ENCODE assay signal across 21 cellular contexts in the genomic region with DNA sequence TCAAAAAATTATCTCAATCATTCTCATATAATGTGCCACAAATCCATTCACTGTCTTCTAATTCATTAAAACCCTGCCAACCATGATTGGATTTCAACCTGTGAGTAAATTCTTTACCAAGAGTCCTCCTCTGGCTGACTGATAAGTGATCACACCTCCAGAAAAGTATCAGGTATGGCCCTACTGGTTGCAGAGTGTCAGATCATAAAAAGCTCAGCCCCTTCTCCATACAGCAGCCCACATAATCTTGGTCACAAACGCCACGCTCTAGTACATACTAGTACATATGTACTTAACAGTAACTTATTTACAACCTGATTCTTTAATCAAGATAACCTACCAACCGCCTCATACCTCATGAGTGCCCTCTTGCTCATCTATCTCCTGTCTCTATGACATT.
"Had no signal": no experiment of that assay in that cellular context is flagged by ENCODE, and none has a peak within 500 bp of the region (broad histone marks: within the 10 kb centered on the region; RNA-seq: fewer than 3 reads in every experiment).

No MANE protein-coding gene starts in this region.

- H2AFZ ChIP-seq: parathyroid adenoma had no signal

- H3K27ac Mint-ChIP-seq: activated CD4-positive, alpha-beta T cell treated with anti-CD3 and anti-CD28 coated beads, Interleukin-2, amount 10 ng/mL, durations not matched to agents 7 days and 5 days; activated naive CD8-positive, alpha-beta T cell treated with anti-CD3 and anti-CD28 coated beads, Interleukin-2, amount 10 ng/mL, durations not matched to agents 7 days and 5 days; stimulated activated naive B cell treated with anti-CD40 and anti-IgM and Interleukin-4, amounts not matched to agents 10 μg/mL and 1 μg/mL and 100 μg/mL, for 72 hours had no signal

- ATAC-seq: natural killer cell treated with Interleukin-12 subunit alpha and Interleukin-12 subunit beta and Interleukin-15 and Interleukin-18, amount 100 ng/mL, for 72 hours; stimulated activated naive B cell treated with anti-CD40 and anti-IgM and Interleukin-4, amounts not matched to agents 10 μg/mL and 1 μg/mL and 100 μg/mL, for 72 hours had no signal

- H3K9ac ChIP-seq: parathyroid adenoma had no signal

- H3K27ac ChIP-seq: parathyroid adenoma, spleen had no signal

- H3K27me3 Mint-ChIP-seq: activated CD4-positive, alpha-beta T cell treated with anti-CD3 and anti-CD28 coated beads, Interleukin-2, amount 10 ng/mL, durations not matched to agents 7 days and 5 days; activated naive CD8-positive, alpha-beta T cell treated with anti-CD3 and anti-CD28 coated beads, Interleukin-2, amount 10 ng/mL, durations not matched to agents 7 days and 5 days; brain; natural killer cell treated with Interleukin-12 subunit alpha and Interleukin-12 subunit beta and Interleukin-15 and Interleukin-18, amount 100 ng/mL, for 72 hours; stimulated activated naive B cell treated with anti-CD40 and anti-IgM and Interleukin-4, amounts not matched to agents 10 μg/mL and 1 μg/mL and 100 μg/mL, for 72 hours had no signal

- DNase-seq: activated CD4-positive, alpha-beta T cell treated with anti-CD3 and anti-CD28 coated beads, Interleukin-2, amount 10 ng/mL, durations not matched to agents 7 days and 5 days; activated CD4-positive, CD25-positive, alpha-beta regulatory T cell; activated CD8-positive, alpha-beta memory T cell treated with anti-CD3 and anti-CD28 coated beads for 24 hours; activated effector memory CD4-positive, alpha-beta T cell treated with Interleukin-2 at 50 U/mL for 16 hours; activated naive CD8-positive, alpha-beta T cell treated with anti-CD3 and anti-CD28 coated beads, Interleukin-2, amount 10 ng/mL, durations not matched to agents 7 days and 5 days; amygdala; central memory CD4-positive, alpha-beta T cell; erythroblast; foreskin melanocyte; hypothalamus; sigmoid colon; spleen; stimulated activated CD4-positive, alpha-beta T cell treated with anti-CD3 and anti-CD28 coated beads, Interleukin-4, amount 100 ng/mL, for 4 hours; stimulated activated naive B cell treated with anti-CD40 and anti-IgM and Interleukin-4, amounts not matched to agents 10 μg/mL and 1 μg/mL and 100 μg/mL, for 72 hours; T-helper 1 cell; T-helper 9 cell; tibial artery; uterus had no signal

- H3K4me1 ChIP-seq: uterus had no signal

- H3K9me3 ChIP-seq: sigmoid colon, spleen, tibial artery, uterus had no signal

- H3K27me3 ChIP-seq: sigmoid colon, spleen, tibial artery, uterus had no signal

- H3K4me3 Mint-ChIP-seq: activated CD4-positive, alpha-beta T cell treated with anti-CD3 and anti-CD28 coated beads, Interleukin-2, amount 10 ng/mL, durations not matched to agents 7 days and 5 days; activated naive CD8-positive, alpha-beta T cell treated with anti-CD3 and anti-CD28 coated beads, Interleukin-2, amount 10 ng/mL, durations not matched to agents 7 days and 5 days; brain; natural killer cell treated with Interleukin-12 subunit alpha and Interleukin-12 subunit beta and Interleukin-15 and Interleukin-18, amount 100 ng/mL, for 72 hours; stimulated activated naive B cell treated with anti-CD40 and anti-IgM and Interleukin-4, amounts not matched to agents 10 μg/mL and 1 μg/mL and 100 μg/mL, for 72 hours had no signal

- H3K9me3 Mint-ChIP-seq: activated CD4-positive, alpha-beta T cell treated with anti-CD3 and anti-CD28 coated beads, Interleukin-2, amount 10 ng/mL, durations not matched to agents 7 days and 5 days; activated naive CD8-positive, alpha-beta T cell treated with anti-CD3 and anti-CD28 coated beads, Interleukin-2, amount 10 ng/mL, durations not matched to agents 7 days and 5 days; brain; natural killer cell treated with Interleukin-12 subunit alpha and Interleukin-12 subunit beta and Interleukin-15 and Interleukin-18, amount 100 ng/mL, for 72 hours; stimulated activated naive B cell treated with anti-CD40 and anti-IgM and Interleukin-4, amounts not matched to agents 10 μg/mL and 1 μg/mL and 100 μg/mL, for 72 hours had no signal
